Comparison of ENCODE assay signal across 35 cellular contexts in genomic region chr5:4866817-4867216, GRCh38.
"Had no signal": no experiment of that assay in that cellular context is flagged by ENCODE, and none has a peak within 500 bp of the region (broad histone marks: within the 10 kb centered on the region; RNA-seq: fewer than 3 reads in every experiment).

No MANE protein-coding gene starts in this region.

- H3K36me3 ChIP-seq: MG63 had no signal

- H3K27ac ChIP-seq: KMS-11 had no signal

- H3K9me3 ChIP-seq: MG63 had no signal

- H3K4me3 ChIP-seq: MG63 had no signal

- DNase-seq: Karpas-422, Kasumi-1, KG1, MG63, MM.1S, MV-4-11, NCI-H1048, NCI-H1092, NCI-H1092 treated with DMSO at 0.1 percent for 48 hours, NCI-H1105, NCI-H1105 treated with DMSO at 0.1 percent for 48 hours, NCI-H1417, NCI-H1417 treated with DMSO at 0.1 percent for 48 hours, NCI-H1436, NCI-H1436 treated with DMSO at 0.1 percent for 48 hours, NCI-H146, NCI-H1694, NCI-H1694 treated with DMSO at 0.1 percent for 48 hours, NCI-H187, NCI-H187 treated with DMSO at 0.1 percent for 48 hours, NCI-H1930, NCI-H2029, NCI-H2029 treated with DMSO at 0.1 percent for 48 hours, NCI-H2081, NCI-H2081 treated with DMSO at 0.1 percent for 48 hours, NCI-H2107, NCI-H2171, NCI-H2171 treated with DMSO at 0.1 percent for 48 hours, NCI-H2227 treated with DMSO at 0.1 percent for 48 hours, NCI-H226, NCI-H345, NCI-H446, NCI-H446 treated with DMSO at 0.1 percent for 48 hours, NCI-H510A had no signal
